Comparison of ENCODE assay signal across 8 cellular contexts in the genomic region with DNA sequence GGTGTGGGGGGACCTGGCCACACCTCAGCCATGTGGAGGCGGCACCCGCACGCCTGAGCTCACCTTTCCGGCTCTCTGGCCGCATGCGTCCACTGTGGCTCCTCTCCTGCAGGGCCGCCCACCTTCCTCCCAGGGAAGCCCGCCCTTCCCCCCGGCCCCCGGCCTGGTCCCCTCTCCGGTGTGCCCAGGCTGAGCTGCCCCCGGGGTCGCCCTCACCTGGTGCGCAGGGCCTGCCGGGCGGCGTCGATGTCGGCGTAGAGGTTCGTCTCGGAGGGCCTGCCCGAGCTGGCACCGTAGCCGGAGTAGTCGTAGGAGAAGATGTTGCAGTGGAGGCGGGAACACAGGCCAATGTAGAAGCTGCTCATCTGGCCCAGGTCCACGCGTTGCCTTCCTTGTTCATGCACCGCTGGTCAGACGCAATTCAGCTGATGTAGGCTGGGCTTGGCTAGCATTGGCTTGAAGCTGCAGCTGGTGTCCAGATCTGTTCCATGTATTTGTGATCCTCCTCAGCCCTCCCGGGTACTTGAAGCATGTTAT.
DNase-seq lines count a peak whose midpoint lies in the region; ATAC-seq, FAIRE-seq and TF ChIP-seq lines count a peak whose summit lies in the region.
"Not testable (repeated sequence)": the region's sequence is repeated elsewhere in the genome, so short reads cannot be mapped to it uniquely, and the experiment has no call there.

No MANE protein-coding gene starts in this region.

- not testable (repeated sequence) for H3K23ac ChIP-seq in H1 (ENCODE audit: insufficient read length)

- H4K91ac ChIP-seq in H1 (replicated peaks; ENCODE audit: insufficient read length, low read length): not testable (repeated sequence)

- TF ChIP-seq EP300 in H1 (IDR thresholded peaks at IDR 0.05; ENCODE audit: borderline replicate concordance in 1 of 2, low read depth in 2 of 2, low read length in 2 of 2): not testable (repeated sequence)

- not testable (repeated sequence) for H3K23me2 ChIP-seq in H1 (ENCODE audit: low read depth, low read length)

- not testable (repeated sequence) for H2AK5ac ChIP-seq in H1 (ENCODE audit: low read depth, low read length)

- H2BK120ac ChIP-seq in H1 (replicated peaks; ENCODE audit: low read depth, low read length): not testable (repeated sequence)

- not testable (repeated sequence) for TF ChIP-seq POLR2A in H1 (IDR thresholded peaks at IDR 0.05; ENCODE audit: control extremely low read depth in 1 of 2, low read depth in 2 of 2, low read length in 2 of 2); vagina (IDR thresholded peaks at IDR 0.05)

- not testable (repeated sequence) for H3K4me1 ChIP-seq in H1 (replicated peaks in 1 of 4; ENCODE audit: control insufficient read depth in 3 of 4, insufficient read depth in 4 of 4, low read length in 3 of 4); vagina

- H3K79me2 ChIP-seq in H1 (ENCODE audit: control insufficient read depth in 1 of 2, insufficient read depth in 2 of 2, low read length in 2 of 2): not testable (repeated sequence)

- H3K14ac ChIP-seq in H1 (ENCODE audit: insufficient read length): not testable (repeated sequence)

- DNase-seq in ELF-1 (ENCODE audit: low read depth, low spot score) (peak; percentile 7), NAMALWA (ENCODE audit: low spot score) (peak; percentile 3), H1 (ENCODE audit: low read depth in 1 of 2, low spot score in 2 of 2) (peak in 1 of 2 experiments; percentile 56), left ventricle myocardium superior (peak; percentile 25), nephron progenitor cell (peak; percentile 35), retina (peak; percentile 57), vagina (ENCODE audit: extremely low spot score in 2 of 2) (peak; percentile 69 to 95)
- peak; percentile 42 for DNase-seq in activated CD8-positive, alpha-beta memory T cell treated with anti-CD3 and anti-CD28 coated beads, Interleukin-2, amount 50 U/mL, for 48 hours

- 93% methylated on average over 24 of the region's 32 CpGs; no CpG with 5 or more reads in 1 of the 2 experiments for WGBS in H1 (ENCODE audit: extremely low coverage in 1 of 2, insufficient coverage in 1 of 2, insufficient read length in 1 of 2, insufficient replicate concordance in 2 of 2, low coverage in 1 of 2, low lambda C conversion rate in 2 of 2, missing lambda C conversion rate in 1 of 2), 2 experiments

- CTCF ChIA-PET in H1 (lab: Charles Lee; ENCODE audit: partially characterized antibody): not testable (repeated sequence)

- not testable (repeated sequence) for H2BK20ac ChIP-seq in H1 (ENCODE audit: low read length)

- ATAC-seq in left ventricle myocardium superior: not testable (repeated sequence)

- peaks cover 30% of the 10 kb centered on the region for H3K27me3 Mint-ChIP-seq in nephron progenitor cell (ENCODE audit: low read depth, poor library complexity)

- TF ChIP-seq CTCF in H1 (IDR thresholded peaks at IDR 0.05; ENCODE audit: control extremely low read depth in 1 of 3, insufficient read depth in 1 of 3, low read depth in 1 of 3, low read length in 3 of 3): peak in 1 of 3 experiments; percentile 1; a peak in 1 of 4 replicates
- TF ChIP-seq CTCF in nephron progenitor cell (IDR thresholded peaks at IDR 0.05); vagina (IDR thresholded peaks at IDR 0.05): not testable (repeated sequence)

- H3K9ac ChIP-seq in H1 (replicated peaks in 1 of 4; ENCODE audit: extremely low read depth in 1 of 4, low read depth in 3 of 4, low read length in 3 of 4): not testable (repeated sequence)

- H2BK15ac ChIP-seq in H1 (ENCODE audit: low read length): not testable (repeated sequence)

- H3K9me3 Mint-ChIP-seq in nephron progenitor cell: peaks cover 13% of the 10 kb centered on the region

- H3K36me3 Mint-ChIP-seq in nephron progenitor cell (ENCODE audit: low read depth): not testable (repeated sequence)

- H3K4ac ChIP-seq in H1 (replicated peaks; ENCODE audit: insufficient read length, low read depth, low read length): not testable (repeated sequence)

- not testable (repeated sequence) for H3K4me1 Mint-ChIP-seq in nephron progenitor cell

- not testable (repeated sequence) for H4K5ac ChIP-seq in H1 (ENCODE audit: insufficient read length, low read depth, low read length)

- not testable (repeated sequence) for H2BK5ac ChIP-seq in H1 (ENCODE audit: low read depth, low read length)

- H3K18ac ChIP-seq in H1 (ENCODE audit: extremely low read depth, low read length): not testable (repeated sequence)

- H3K4me3 ChIP-seq in H1 (ENCODE audit: extremely low read depth in 1 of 4, insufficient read depth in 2 of 4, low read depth in 3 of 4, low read length in 4 of 4); vagina: not testable (repeated sequence)

- not testable (repeated sequence) for H4K20me1 ChIP-seq in H1 (replicated peaks in 1 of 2; ENCODE audit: control insufficient read depth in 1 of 2, insufficient read depth in 2 of 2, low read length in 2 of 2)

- peaks cover 0 to 23% of the 10 kb centered on the region in 2 experiments; a peak in 2 of 4 replicates for H3K9me3 ChIP-seq in H1 (ENCODE audit: insufficient read depth in 2 of 2, low read depth in 1 of 2, low read length in 1 of 2)
- H3K9me3 ChIP-seq in vagina: not testable (repeated sequence)

- H4K8ac ChIP-seq in H1 (ENCODE audit: extremely low read depth, insufficient read depth, low read length): not testable (repeated sequence)

- intact Hi-C loops in left ventricle myocardium superior (cut with micrococcal nuclease); vagina (cut with DNase I): not testable (repeated sequence)

- POLR2A ChIA-PET in H1 (lab: Charles Lee; ENCODE audit: partially characterized antibody): not testable (repeated sequence)

- not testable (repeated sequence) for H2AFZ ChIP-seq in H1 (ENCODE audit: low read length)

- H3K27ac ChIP-seq in H1 (ENCODE audit: low read depth, low read length); vagina: not testable (repeated sequence)

- not testable (repeated sequence) for H2BK12ac ChIP-seq in H1 (ENCODE audit: low read depth, low read length)

- not testable (repeated sequence) for H3K36me3 ChIP-seq in H1 (ENCODE audit: control insufficient read depth in 2 of 4, insufficient read depth in 4 of 4, low read length in 3 of 4); vagina

- H3K4me2 ChIP-seq in H1 (ENCODE audit: insufficient read depth in 1 of 2, low read depth in 2 of 2, low read length in 2 of 2): not testable (repeated sequence)

- peaks cover 0 to 10% (median 7%) of the 10 kb centered on the region in 4 experiments; a peak in 4 of 7 replicates for H3K27me3 ChIP-seq in H1 (replicated peaks in 1 of 4; ENCODE audit: control insufficient read depth in 3 of 4, extremely low read depth in 1 of 4, insufficient read depth in 3 of 4, low read length in 3 of 4)
- not testable (repeated sequence) for H3K27me3 ChIP-seq in vagina

- H3K4me3 Mint-ChIP-seq in nephron progenitor cell: not testable (repeated sequence)

- not testable (repeated sequence) for FAIRE-seq in H1 (lab: Jason Lieb, UNC)

- H3K27ac Mint-ChIP-seq in nephron progenitor cell: not testable (repeated sequence)

- TF ChIP-seq RAD21 in H1 (IDR thresholded peaks at IDR 0.05 in 1 of 2, conservative IDR thresholded peaks at IDR 0.05 in 1 of 2; ENCODE audit: low read depth in 2 of 2, low read length in 2 of 2): not testable (repeated sequence)

- H3K79me1 ChIP-seq in H1 (ENCODE audit: low read depth, low read length): not testable (repeated sequence)

- not testable (repeated sequence) for H3K56ac ChIP-seq in H1 (replicated peaks; ENCODE audit: insufficient read length, low read depth, low read length)

TF ChIP-seq in H1, 55 proteins besides CTCF, POLR2A, EP300 and RAD21:
- TF ChIP-seq, protein P1, sequence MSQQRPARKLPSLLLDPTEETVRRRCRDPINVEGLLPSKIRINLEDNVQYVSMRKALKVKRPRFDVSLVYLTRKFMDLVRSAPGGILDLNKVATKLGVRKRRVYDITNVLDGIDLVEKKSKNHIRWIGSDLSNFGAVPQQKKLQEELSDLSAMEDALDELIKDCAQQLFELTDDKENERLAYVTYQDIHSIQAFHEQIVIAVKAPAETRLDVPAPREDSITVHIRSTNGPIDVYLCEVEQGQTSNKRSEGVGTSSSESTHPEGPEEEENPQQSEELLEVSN (IDR thresholded peaks at IDR 0.05): peak; percentile 21; the same call in 1 of the 2 replicates
